In the genomic region with DNA sequence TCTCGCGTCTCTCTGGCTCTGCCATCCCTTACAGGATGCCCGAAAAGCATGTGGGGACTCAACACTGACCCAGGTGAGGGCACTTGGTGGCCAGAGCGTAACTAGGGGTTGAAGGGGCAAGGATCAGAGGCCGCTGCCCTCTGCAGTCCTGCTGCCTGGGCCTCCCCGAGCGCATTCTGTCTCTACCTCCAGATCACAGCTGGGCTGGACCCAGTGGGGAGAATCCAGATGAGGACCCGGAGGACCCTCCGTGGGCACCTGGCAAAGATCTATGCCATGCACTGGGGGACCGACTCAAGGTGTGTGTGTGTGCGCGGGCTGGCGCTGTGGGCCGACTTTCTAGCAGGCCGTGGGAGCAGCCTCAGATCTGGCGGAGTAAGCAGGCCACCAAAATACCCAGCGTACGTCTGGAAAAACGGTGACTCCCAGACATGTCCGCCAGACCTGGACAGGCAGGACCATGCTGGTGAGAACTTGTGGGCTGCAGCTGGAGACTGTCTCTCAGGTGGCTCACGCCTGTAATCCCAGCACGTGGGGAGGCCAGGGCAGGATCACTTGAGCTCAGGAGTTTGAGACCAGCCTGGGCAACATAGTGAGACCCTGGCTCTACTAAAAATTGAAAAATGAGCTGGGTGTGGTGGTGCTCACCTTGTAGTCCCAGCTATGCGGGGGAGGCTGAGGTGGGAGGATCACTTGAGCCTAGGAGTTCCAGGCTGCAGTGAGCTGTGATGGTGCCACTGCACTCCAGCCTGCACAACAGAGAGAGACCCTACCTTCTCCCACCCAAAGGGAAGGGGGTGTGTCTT, we compare ENCODE assay signal across 3 cellular contexts.
TF ChIP-seq lines count a peak whose summit lies in the region.

No MANE protein-coding gene starts in this region.

TF ChIP-seq in SK-N-SH, 30 proteins besides CTCF, POLR2A, EP300 and RAD21:
- peak; percentile 8; the same call in 1 of the 2 replicates for TF ChIP-seq POLR2AphosphoS5 (IDR thresholded peaks at IDR 0.05; ENCODE audit: low read depth, low read length)
- no peak for TF ChIP-seq FOXM1 (IDR thresholded peaks at IDR 0.05; ENCODE audit: low read depth)
- TF ChIP-seq EZH2phosphoT487 (IDR thresholded peaks at IDR 0.05; ENCODE audit: borderline replicate concordance, low read depth): no peak

TF ChIP-seq in SK-N-SH treated with all-trans-retinoic acid at 6 μM for 48 hours, 23 proteins besides CTCF, POLR2A, EP300 and RAD21:
- TF ChIP-seq, protein P1, sequence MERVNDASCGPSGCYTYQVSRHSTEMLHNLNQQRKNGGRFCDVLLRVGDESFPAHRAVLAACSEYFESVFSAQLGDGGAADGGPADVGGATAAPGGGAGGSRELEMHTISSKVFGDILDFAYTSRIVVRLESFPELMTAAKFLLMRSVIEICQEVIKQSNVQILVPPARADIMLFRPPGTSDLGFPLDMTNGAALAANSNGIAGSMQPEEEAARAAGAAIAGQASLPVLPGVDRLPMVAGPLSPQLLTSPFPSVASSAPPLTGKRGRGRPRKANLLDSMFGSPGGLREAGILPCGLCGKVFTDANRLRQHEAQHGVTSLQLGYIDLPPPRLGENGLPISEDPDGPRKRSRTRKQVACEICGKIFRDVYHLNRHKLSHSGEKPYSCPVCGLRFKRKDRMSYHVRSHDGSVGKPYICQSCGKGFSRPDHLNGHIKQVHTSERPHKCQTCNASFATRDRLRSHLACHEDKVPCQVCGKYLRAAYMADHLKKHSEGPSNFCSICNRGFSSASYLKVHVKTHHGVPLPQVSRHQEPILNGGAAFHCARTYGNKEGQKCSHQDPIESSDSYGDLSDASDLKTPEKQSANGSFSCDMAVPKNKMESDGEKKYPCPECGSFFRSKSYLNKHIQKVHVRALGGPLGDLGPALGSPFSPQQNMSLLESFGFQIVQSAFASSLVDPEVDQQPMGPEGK (CRISPR knock-in tag; IDR thresholded peaks at IDR 0.05; ENCODE audit: borderline replicate concordance): no peak
- TF ChIP-seq, protein P2, sequence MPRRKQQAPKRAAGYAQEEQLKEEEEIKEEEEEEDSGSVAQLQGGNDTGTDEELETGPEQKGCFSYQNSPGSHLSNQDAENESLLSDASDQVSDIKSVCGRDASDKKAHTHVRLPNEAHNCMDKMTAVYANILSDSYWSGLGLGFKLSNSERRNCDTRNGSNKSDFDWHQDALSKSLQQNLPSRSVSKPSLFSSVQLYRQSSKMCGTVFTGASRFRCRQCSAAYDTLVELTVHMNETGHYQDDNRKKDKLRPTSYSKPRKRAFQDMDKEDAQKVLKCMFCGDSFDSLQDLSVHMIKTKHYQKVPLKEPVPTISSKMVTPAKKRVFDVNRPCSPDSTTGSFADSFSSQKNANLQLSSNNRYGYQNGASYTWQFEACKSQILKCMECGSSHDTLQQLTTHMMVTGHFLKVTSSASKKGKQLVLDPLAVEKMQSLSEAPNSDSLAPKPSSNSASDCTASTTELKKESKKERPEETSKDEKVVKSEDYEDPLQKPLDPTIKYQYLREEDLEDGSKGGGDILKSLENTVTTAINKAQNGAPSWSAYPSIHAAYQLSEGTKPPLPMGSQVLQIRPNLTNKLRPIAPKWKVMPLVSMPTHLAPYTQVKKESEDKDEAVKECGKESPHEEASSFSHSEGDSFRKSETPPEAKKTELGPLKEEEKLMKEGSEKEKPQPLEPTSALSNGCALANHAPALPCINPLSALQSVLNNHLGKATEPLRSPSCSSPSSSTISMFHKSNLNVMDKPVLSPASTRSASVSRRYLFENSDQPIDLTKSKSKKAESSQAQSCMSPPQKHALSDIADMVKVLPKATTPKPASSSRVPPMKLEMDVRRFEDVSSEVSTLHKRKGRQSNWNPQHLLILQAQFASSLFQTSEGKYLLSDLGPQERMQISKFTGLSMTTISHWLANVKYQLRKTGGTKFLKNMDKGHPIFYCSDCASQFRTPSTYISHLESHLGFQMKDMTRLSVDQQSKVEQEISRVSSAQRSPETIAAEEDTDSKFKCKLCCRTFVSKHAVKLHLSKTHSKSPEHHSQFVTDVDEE (CRISPR knock-in tag; IDR thresholded peaks at IDR 0.05): no peak
- no peak for TF ChIP-seq BACH2 (CRISPR knock-in tag; IDR thresholded peaks at IDR 0.05; ENCODE audit: borderline replicate concordance)
- no peak for TF ChIP-seq ZC3H10 (CRISPR knock-in tag; IDR thresholded peaks at IDR 0.05)
- no peak for TF ChIP-seq TOX (CRISPR knock-in tag; IDR thresholded peaks at IDR 0.05; ENCODE audit: borderline replicate concordance)
- TF ChIP-seq ZNF8 (CRISPR knock-in tag; IDR thresholded peaks at IDR 0.05): no peak
- no peak for TF ChIP-seq ZNF70 (CRISPR knock-in tag; IDR thresholded peaks at IDR 0.05)
- TF ChIP-seq GLIS3 (CRISPR knock-in tag; IDR thresholded peaks at IDR 0.05): no peak
- no peak for TF ChIP-seq ISL1 (CRISPR knock-in tag; IDR thresholded peaks at IDR 0.05)
- no peak for TF ChIP-seq CSDC2 (CRISPR knock-in tag; IDR thresholded peaks at IDR 0.05)

TF ChIP-seq in GM12878, 131 proteins besides CTCF, POLR2A, EP300 and RAD21:
- TF ChIP-seq, protein P3, sequence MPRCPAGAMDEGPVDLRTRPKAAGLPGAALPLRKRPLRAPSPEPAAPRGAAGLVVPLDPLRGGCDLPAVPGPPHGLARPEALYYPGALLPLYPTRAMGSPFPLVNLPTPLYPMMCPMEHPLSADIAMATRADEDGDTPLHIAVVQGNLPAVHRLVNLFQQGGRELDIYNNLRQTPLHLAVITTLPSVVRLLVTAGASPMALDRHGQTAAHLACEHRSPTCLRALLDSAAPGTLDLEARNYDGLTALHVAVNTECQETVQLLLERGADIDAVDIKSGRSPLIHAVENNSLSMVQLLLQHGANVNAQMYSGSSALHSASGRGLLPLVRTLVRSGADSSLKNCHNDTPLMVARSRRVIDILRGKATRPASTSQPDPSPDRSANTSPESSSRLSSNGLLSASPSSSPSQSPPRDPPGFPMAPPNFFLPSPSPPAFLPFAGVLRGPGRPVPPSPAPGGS (IDR thresholded peaks at IDR 0.05; ENCODE audit: borderline replicate concordance, insufficient read depth, low read depth, low read length, poor library complexity, severe bottlenecking): no peak
- no peak for TF ChIP-seq SUZ12 (IDR thresholded peaks at IDR 0.05; ENCODE audit: unreplicated experiment)
- no peak for TF ChIP-seq POLR2AphosphoS5 (IDR thresholded peaks at IDR 0.05; ENCODE audit: low read length)
- TF ChIP-seq NRF1 (conservative IDR thresholded peaks at IDR 0.05; ENCODE audit: low read depth, low read length): no peak
- TF ChIP-seq SPI1 (IDR thresholded peaks at IDR 0.05; ENCODE audit: borderline replicate concordance, insufficient read depth, low read depth, low read length): no peak
- TF ChIP-seq, protein P4, sequence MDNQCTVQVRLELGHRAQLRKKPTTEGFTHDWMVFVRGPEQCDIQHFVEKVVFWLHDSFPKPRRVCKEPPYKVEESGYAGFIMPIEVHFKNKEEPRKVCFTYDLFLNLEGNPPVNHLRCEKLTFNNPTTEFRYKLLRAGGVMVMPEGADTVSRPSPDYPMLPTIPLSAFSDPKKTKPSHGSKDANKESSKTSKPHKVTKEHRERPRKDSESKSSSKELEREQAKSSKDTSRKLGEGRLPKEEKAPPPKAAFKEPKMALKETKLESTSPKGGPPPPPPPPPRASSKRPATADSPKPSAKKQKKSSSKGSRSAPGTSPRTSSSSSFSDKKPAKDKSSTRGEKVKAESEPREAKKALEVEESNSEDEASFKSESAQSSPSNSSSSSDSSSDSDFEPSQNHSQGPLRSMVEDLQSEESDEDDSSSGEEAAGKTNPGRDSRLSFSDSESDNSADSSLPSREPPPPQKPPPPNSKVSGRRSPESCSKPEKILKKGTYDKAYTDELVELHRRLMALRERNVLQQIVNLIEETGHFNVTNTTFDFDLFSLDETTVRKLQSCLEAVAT (IDR thresholded peaks at IDR 0.05): no peak
- no peak for TF ChIP-seq ZNF24 (IDR thresholded peaks at IDR 0.05)
- no peak for TF ChIP-seq MXI1 (IDR thresholded peaks at IDR 0.05; ENCODE audit: low read depth, low read length)
